In genomic region chr13:43023244-43023931, GRCh38 we compare ENCODE assay signal across 8 cellular contexts. TPM values are rescaled to one million over a fixed set of nuclear protein-coding genes. Genes with fewer than 3 reads are reported as not detected.
DNase-seq lines count a peak whose midpoint lies in the region; ATAC-seq and TF ChIP-seq lines count a peak whose summit lies in the region.

Gene DNAJC15, plus strand, starts transcription at chr13:43023586. Its CDS starts 41 bp downstream, at chr13:43023627.

- peak within 1 kb of the TSS in 58 of 59 donors; percentile 0 to 95 (median 86) for H3K27ac ChIP-seq in dorsolateral prefrontal cortex
- peak within 1 kb of the TSS; percentile 53 to 80 (median 74) for H3K27ac ChIP-seq in right lobe of liver

- H3K9me3 ChIP-seq in right lobe of liver = no peaks in the 10 kb centered on the region
- no peaks in the 10 kb centered on the region for H3K9me3 ChIP-seq in BE2C

- intact Hi-C loops in dorsolateral prefrontal cortex (cut with DNase I) (no loop called here), right lobe of liver (cut with DNase I) (no loop called here)

- 6% methylated on average over 20 of the region's 50 CpGs for WGBS in right lobe of liver (ENCODE audit: insufficient coverage, low coverage, low lambda C conversion rate, missing lambda C conversion rate)

- peak; percentile 94 to 96 (median 94) for ATAC-seq in right lobe of liver

- H3K4me3 ChIP-seq in HFF-Myc (replicated peaks; ENCODE audit: low read depth, low read length) (peak within 1 kb of the TSS; percentile 79), dorsolateral prefrontal cortex (peak within 1 kb of the TSS; percentile 53 to 99 (median 78)), right lobe of liver (peak within 1 kb of the TSS; percentile 60 to 69 (median 66)), BE2C (ENCODE audit: low read depth, low read length) (no peak within 1 kb of the TSS)

- peak; percentile 58 for TF ChIP-seq POLR2A in right lobe of liver (IDR thresholded peaks at IDR 0.05)

- H3K4me1 ChIP-seq in right lobe of liver (no peaks in the 10 kb centered on the region), BE2C (no peaks in the 10 kb centered on the region)

- H3K27me3 ChIP-seq in dorsolateral prefrontal cortex (no peaks in the 10 kb centered on the region), right lobe of liver (no peaks in the 10 kb centered on the region), BE2C (no peaks in the 10 kb centered on the region)

- peak; percentile 50 for DNase-seq in GM10266 (ENCODE audit: extremely low spot score)
- peak; percentile 52 for DNase-seq in HFF-Myc (ENCODE audit: extremely low read depth, low read depth)
- DNase-seq in NCI-H187 (lab: John Stamatoyannopoulos, UW) = peak; percentile 7 to 41
- DNase-seq in activated CD4-positive, alpha-beta T cell treated with anti-CD3 and anti-CD28 coated beads, Interleukin-2, amount 50 U/mL, for 48 hours = peak; percentile 59 to 65
- DNase-seq in dorsolateral prefrontal cortex = peak; percentile 59 to 89 (median 82)
- DNase-seq in right lobe of liver = peak; percentile 69 to 86 (median 82)
- DNase-seq in stimulated activated CD4-positive, alpha-beta T cell treated with anti-CD3 and anti-CD28 coated beads, Interleukin-4, amount 100 ng/mL, for 24 hours = peak; percentile 60
- DNase-seq in BE2C = no peak

- TF ChIP-seq CTCF in GM10266 (IDR thresholded peaks at IDR 0.05; ENCODE audit: control insufficient read depth, insufficient read depth, low read depth, missing control alignments) = no peak
- TF ChIP-seq CTCF in HFF-Myc (IDR thresholded peaks at IDR 0.05; ENCODE audit: low read depth, low read length, missing control alignments) = no peak
- peak in 29 of 56 donors; percentile 6 to 44 (median 26) for TF ChIP-seq CTCF in dorsolateral prefrontal cortex (IDR thresholded peaks at IDR 0.05 in 54 of 56, conservative IDR thresholded peaks at IDR 0.05 in 2 of 56; ENCODE audit: low read depth in 1 of 56, partially characterized antibody in 56 of 56)
- TF ChIP-seq CTCF in right lobe of liver (IDR thresholded peaks at IDR 0.05) = no peak
- TF ChIP-seq CTCF in BE2C (IDR thresholded peaks at IDR 0.05; ENCODE audit: low read depth, low read length) = no peak

- H3K36me3 ChIP-seq in right lobe of liver (no peaks in the 10 kb centered on the region), BE2C (no peaks in the 10 kb centered on the region)

RNA-seq across cellular contexts. Expression of gene DNAJC15, which starts in this region (rescaled TPM):
- total RNA-seq in dorsolateral prefrontal cortex (10 to 100 TPM in 118 of 120 experiments, 1 to 10 TPM in 2; 9.4 to 25.7 (median 18.1) TPM), right lobe of liver (1 to 10 TPM; 4.1 to 9.4 (median 6.9) TPM)
- polyA plus RNA-seq in BE2C (2012; ENCODE audit: insufficient read depth, insufficient read length, low read depth) = 0.15 TPM

Comparison
In these comparisons a context has a peak if more than half of its experiments do, and no peak if none do; other contexts are left out.
1. CTCF ChIP-seq: peak in dorsolateral prefrontal cortex (29 of 56); none in GM10266 (single experiment), HFF-Myc (single experiment), right lobe of liver (0 of 4) and BE2C (single experiment).